Comparison of ENCODE assay signal across 10 cellular contexts in the genomic region with DNA sequence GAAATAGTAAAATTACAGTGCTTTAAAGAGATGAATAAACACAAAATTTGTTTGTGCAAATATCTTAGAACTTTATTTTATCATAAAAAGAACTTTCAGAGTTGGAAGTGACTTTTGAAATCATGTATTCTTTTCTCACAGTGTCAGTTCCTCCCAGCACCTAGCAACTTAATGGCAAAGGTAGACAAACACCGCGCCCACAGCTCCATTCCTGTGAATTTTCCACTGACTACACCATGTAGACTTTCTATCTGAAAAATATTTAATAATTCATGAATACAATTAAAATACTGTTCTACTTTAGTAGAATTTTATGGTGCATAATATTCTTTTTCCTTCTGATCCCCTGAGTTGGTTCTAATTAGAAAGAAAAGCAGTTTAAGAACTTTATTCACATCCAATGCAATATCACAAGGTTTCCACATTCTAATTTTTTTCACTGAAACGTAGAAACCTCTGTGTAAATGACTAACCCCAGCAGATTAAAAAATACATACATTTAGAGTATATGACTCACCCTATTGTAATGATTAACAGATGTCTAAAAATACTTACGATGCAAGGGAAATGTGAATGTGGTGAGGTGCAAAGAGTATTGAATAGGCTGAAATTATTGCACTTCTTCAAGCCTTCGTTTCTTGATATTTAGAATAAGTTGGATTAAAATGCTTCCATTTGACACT.
DNase-seq lines count a peak whose midpoint lies in the region; ATAC-seq, FAIRE-seq and TF ChIP-seq lines count a peak whose summit lies in the region.
"Had no signal": no experiment of that assay in that cellular context is flagged by ENCODE, and none has a peak within 500 bp of the region (broad histone marks: within the 10 kb centered on the region; RNA-seq: fewer than 3 reads in every experiment).

No MANE protein-coding gene starts in this region.

- WGBS in HepG2 (ENCODE audit: low lambda C conversion rate) = 20% methylated on average over 5 of the region's 5 CpGs

- H3K4me1 Mint-ChIP-seq in nephron = peaks cover 11% of the 10 kb centered on the region
- H3K4me1 Mint-ChIP-seq in natural killer cell treated with Interleukin-12 subunit alpha and Interleukin-12 subunit beta and Interleukin-15 and Interleukin-18, amount 100 ng/mL, for 72 hours (ENCODE audit: low read depth in 2 of 2) = no peaks in the 10 kb centered on the region

- intact Hi-C loops in HepG2 (cut with micrococcal nuclease; ENCODE audit: unreplicated experiment) = no loop called here

- no peak for FAIRE-seq in HepG2 (lab: Jason Lieb, UNC)

- no peaks in the 10 kb centered on the region for H4K20me1 ChIP-seq in HepG2 (ENCODE audit: insufficient read depth, low read length)

- no peaks in the 10 kb centered on the region for H3K79me2 ChIP-seq in HepG2 (ENCODE audit: insufficient read depth, low read length)

- no peak overlapping the region for H3K27ac ChIP-seq in HepG2 (ENCODE audit: extremely low read length, insufficient read depth, low read length)
- H3K27ac ChIP-seq: dorsolateral prefrontal cortex had no signal

- H3K9ac ChIP-seq in HepG2 (ENCODE audit: insufficient read depth, low read depth, low read length) = no peak overlapping the region

- no peaks in the 10 kb centered on the region for H3K4me1 ChIP-seq in HepG2 (ENCODE audit: insufficient read depth, low read length)

- no peaks in the 10 kb centered on the region for H3K36me3 ChIP-seq in HepG2 (replicated peaks in 1 of 2; ENCODE audit: control insufficient read depth in 1 of 2, insufficient read depth in 2 of 2, low read length in 2 of 2)

- no peak for TF ChIP-seq RAD21 in HepG2 (CRISPR knock-in tag; IDR thresholded peaks at IDR 0.05)

- H3K4me2 ChIP-seq in HepG2 (ENCODE audit: low read depth, low read length) = no peak overlapping the region

- peak overlapping the region; percentile 18 to 86 (median 31) for H3K27ac Mint-ChIP-seq in nephron
- no peak overlapping the region for H3K27ac Mint-ChIP-seq in natural killer cell treated with Interleukin-12 subunit alpha and Interleukin-12 subunit beta and Interleukin-15 and Interleukin-18, amount 100 ng/mL, for 72 hours

- TF ChIP-seq CTCF in nephron (IDR thresholded peaks at IDR 0.05; ENCODE audit: unreplicated experiment in 3 of 3) = no peak
- no peak for TF ChIP-seq CTCF in HepG2 (CRISPR knock-in tag; IDR thresholded peaks at IDR 0.05)

- CTCF ChIA-PET in HepG2 (lab: Yijun Ruan, JAX; ENCODE audit: low intra/inter-chr PET ratio, low total read pairs) = no interaction called here

- POLR2A ChIA-PET in HepG2 (lab: Yijun Ruan, JAX) = no interaction called here

- no peaks in the 10 kb centered on the region for H3K27me3 ChIP-seq in HepG2 (ENCODE audit: control insufficient read depth in 1 of 2, insufficient read depth in 2 of 2, low read length in 2 of 2)
- H3K27me3 ChIP-seq: dorsolateral prefrontal cortex had no signal

- in situ Hi-C loops in HepG2 (cut with HindIII; ENCODE audit: extremely low pct_ligation_motif_present, low pct_unique_long_range_greater_than_20kb) = no loop called here

- peak; percentile 1 for DNase-seq in LoVo (ENCODE audit: low spot score)
- DNase-seq in HepG2 (ENCODE audit: low spot score) = no peak
- DNase-seq in natural killer cell treated with Interleukin-12 subunit alpha and Interleukin-12 subunit beta and Interleukin-15 and Interleukin-18, amount 100 ng/mL, for 72 hours (ENCODE audit: low spot score) = no peak
- DNase-seq in cerebellar nuclear complex (lab: John Stamatoyannopoulos, UW) = no peak
- no peak for DNase-seq in NCI-H1694 treated with DMSO at 0.1 percent for 48 hours (lab: John Stamatoyannopoulos, UW)
- DNase-seq: dorsolateral prefrontal cortex, NCI-H2227 treated with DMSO at 0.1 percent for 48 hours had no signal

- H3K4me3 Mint-ChIP-seq in nephron = peak overlapping the region in 1 of 3 experiments; percentile 12
- no peak overlapping the region for H3K4me3 Mint-ChIP-seq in natural killer cell treated with Interleukin-12 subunit alpha and Interleukin-12 subunit beta and Interleukin-15 and Interleukin-18, amount 100 ng/mL, for 72 hours

- no peaks in the 10 kb centered on the region for H3K36me3 Mint-ChIP-seq in nephron (ENCODE audit: low read depth)
- H3K36me3 Mint-ChIP-seq in natural killer cell treated with Interleukin-12 subunit alpha and Interleukin-12 subunit beta and Interleukin-15 and Interleukin-18, amount 100 ng/mL, for 72 hours = no peaks in the 10 kb centered on the region

- H3K27me3 Mint-ChIP-seq in nephron (ENCODE audit: low read depth) = no peaks in the 10 kb centered on the region
- peaks cover 0 to 2% of the 10 kb centered on the region in 2 donors for H3K27me3 Mint-ChIP-seq in natural killer cell treated with Interleukin-12 subunit alpha and Interleukin-12 subunit beta and Interleukin-15 and Interleukin-18, amount 100 ng/mL, for 72 hours

- no TSS peak for BruUV-seq in HepG2 (replicated peaks; lab: Mats Ljungman, UMichigan)

- ATAC-seq in GM19035 (IDR thresholded peaks at IDR 0.05; ENCODE audit: unreplicated experiment) (peak; percentile 50), HG02798 (IDR thresholded peaks at IDR 0.05; ENCODE audit: poor library complexity, unreplicated experiment) (peak; percentile 79), HepG2 (no peak)
- no peak for ATAC-seq in natural killer cell treated with Interleukin-12 subunit alpha and Interleukin-12 subunit beta and Interleukin-15 and Interleukin-18, amount 100 ng/mL, for 72 hours

- no peak overlapping the region for H3K4me3 ChIP-seq in HepG2 (replicated peaks in 1 of 3; ENCODE audit: insufficient read depth in 1 of 3, low read depth in 2 of 3, low read length in 3 of 3)
- H3K4me3 ChIP-seq: dorsolateral prefrontal cortex had no signal

- no peaks in the 10 kb centered on the region for H3K9me3 Mint-ChIP-seq in nephron
- no peaks in the 10 kb centered on the region for H3K9me3 Mint-ChIP-seq in natural killer cell treated with Interleukin-12 subunit alpha and Interleukin-12 subunit beta and Interleukin-15 and Interleukin-18, amount 100 ng/mL, for 72 hours

- no peaks in the 10 kb centered on the region for H3K9me3 ChIP-seq in HepG2 (ENCODE audit: low read length)

- TF ChIP-seq POLR2A in HepG2 (IDR thresholded peaks at IDR 0.05; ENCODE audit: insufficient read depth in 1 of 2, low read depth in 2 of 2, low read length in 2 of 2) = no peak

- TF ChIP-seq EP300 in HepG2 (IDR thresholded peaks at IDR 0.05; ENCODE audit: low read depth in 2 of 2, low read length in 2 of 2) (no peak), HepG2 (CRISPR knock-in tag; IDR thresholded peaks at IDR 0.05; ENCODE audit: borderline replicate concordance) (no peak)

- no peak overlapping the region for H2AFZ ChIP-seq in HepG2 (ENCODE audit: low read length)

TF ChIP-seq in HepG2, 621 proteins besides CTCF, POLR2A, EP300 and RAD21 (continues in another document):
- TF ChIP-seq, protein P1, sequence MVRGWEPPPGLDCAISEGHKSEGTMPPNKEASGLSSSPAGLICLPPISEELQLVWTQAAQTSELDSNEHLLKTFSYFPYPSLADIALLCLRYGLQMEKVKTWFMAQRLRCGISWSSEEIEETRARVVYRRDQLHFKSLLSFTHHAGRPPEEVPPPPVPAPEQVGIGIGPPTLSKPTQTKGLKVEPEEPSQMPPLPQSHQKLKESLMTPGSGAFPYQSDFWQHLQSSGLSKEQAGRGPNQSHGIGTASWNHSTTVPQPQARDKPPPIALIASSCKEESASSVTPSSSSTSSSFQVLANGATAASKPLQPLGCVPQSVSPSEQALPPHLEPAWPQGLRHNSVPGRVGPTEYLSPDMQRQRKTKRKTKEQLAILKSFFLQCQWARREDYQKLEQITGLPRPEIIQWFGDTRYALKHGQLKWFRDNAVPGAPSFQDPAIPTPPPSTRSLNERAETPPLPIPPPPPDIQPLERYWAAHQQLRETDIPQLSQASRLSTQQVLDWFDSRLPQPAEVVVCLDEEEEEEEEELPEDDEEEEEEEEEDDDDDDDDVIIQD (CRISPR knock-in tag; IDR thresholded peaks at IDR 0.05; ENCODE audit: low read depth) = no peak
- TF ChIP-seq ZNF256 (CRISPR knock-in tag; conservative IDR thresholded peaks at IDR 0.05) (no peak), CBFB (CRISPR knock-in tag; IDR thresholded peaks at IDR 0.05) (no peak), SRY (CRISPR knock-in tag; IDR thresholded peaks at IDR 0.05) (no peak)
- TF ChIP-seq, protein P2, sequence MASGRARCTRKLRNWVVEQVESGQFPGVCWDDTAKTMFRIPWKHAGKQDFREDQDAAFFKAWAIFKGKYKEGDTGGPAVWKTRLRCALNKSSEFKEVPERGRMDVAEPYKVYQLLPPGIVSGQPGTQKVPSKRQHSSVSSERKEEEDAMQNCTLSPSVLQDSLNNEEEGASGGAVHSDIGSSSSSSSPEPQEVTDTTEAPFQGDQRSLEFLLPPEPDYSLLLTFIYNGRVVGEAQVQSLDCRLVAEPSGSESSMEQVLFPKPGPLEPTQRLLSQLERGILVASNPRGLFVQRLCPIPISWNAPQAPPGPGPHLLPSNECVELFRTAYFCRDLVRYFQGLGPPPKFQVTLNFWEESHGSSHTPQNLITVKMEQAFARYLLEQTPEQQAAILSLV (CRISPR knock-in tag; IDR thresholded peaks at IDR 0.05; ENCODE audit: borderline replicate concordance) = no peak
- TF ChIP-seq, protein P3, sequence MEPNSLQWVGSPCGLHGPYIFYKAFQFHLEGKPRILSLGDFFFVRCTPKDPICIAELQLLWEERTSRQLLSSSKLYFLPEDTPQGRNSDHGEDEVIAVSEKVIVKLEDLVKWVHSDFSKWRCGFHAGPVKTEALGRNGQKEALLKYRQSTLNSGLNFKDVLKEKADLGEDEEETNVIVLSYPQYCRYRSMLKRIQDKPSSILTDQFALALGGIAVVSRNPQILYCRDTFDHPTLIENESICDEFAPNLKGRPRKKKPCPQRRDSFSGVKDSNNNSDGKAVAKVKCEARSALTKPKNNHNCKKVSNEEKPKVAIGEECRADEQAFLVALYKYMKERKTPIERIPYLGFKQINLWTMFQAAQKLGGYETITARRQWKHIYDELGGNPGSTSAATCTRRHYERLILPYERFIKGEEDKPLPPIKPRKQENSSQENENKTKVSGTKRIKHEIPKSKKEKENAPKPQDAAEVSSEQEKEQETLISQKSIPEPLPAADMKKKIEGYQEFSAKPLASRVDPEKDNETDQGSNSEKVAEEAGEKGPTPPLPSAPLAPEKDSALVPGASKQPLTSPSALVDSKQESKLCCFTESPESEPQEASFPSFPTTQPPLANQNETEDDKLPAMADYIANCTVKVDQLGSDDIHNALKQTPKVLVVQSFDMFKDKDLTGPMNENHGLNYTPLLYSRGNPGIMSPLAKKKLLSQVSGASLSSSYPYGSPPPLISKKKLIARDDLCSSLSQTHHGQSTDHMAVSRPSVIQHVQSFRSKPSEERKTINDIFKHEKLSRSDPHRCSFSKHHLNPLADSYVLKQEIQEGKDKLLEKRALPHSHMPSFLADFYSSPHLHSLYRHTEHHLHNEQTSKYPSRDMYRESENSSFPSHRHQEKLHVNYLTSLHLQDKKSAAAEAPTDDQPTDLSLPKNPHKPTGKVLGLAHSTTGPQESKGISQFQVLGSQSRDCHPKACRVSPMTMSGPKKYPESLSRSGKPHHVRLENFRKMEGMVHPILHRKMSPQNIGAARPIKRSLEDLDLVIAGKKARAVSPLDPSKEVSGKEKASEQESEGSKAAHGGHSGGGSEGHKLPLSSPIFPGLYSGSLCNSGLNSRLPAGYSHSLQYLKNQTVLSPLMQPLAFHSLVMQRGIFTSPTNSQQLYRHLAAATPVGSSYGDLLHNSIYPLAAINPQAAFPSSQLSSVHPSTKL (CRISPR knock-in tag; IDR thresholded peaks at IDR 0.05) = no peak

Comparison
In these comparisons a context has a peak if more than half of its experiments do, and no peak if none do; other contexts are left out.
1. ATAC-seq: peak in GM19035 (single experiment) and HG02798 (single experiment); none in HepG2 (single experiment) and natural killer cell treated with Interleukin-12 subunit alpha and Interleukin-12 subunit beta and Interleukin-15 and Interleukin-18, amount 100 ng/mL, for 72 hours (0 of 2).
2. H3K27ac Mint-ChIP-seq: peak in nephron (3 of 3); none in natural killer cell treated with Interleukin-12 subunit alpha and Interleukin-12 subunit beta and Interleukin-15 and Interleukin-18, amount 100 ng/mL, for 72 hours (0 of 2).